ENCODE assay signal across 21 cellular contexts in genomic region chr6:130129781-130130246, GRCh38.
DNase-seq lines count a peak whose midpoint lies in the region; ATAC-seq and TF ChIP-seq lines count a peak whose summit lies in the region.
"Had no signal": no experiment of that assay in that cellular context is flagged by ENCODE, and none has a peak within 500 bp of the region (broad histone marks: within the 10 kb centered on the region; RNA-seq: fewer than 3 reads in every experiment).

No MANE protein-coding gene starts in this region.

- no peak overlapping the region for H3K4me3 Mint-ChIP-seq in CD4-positive, alpha-beta T cell
- no peak overlapping the region for H3K4me3 Mint-ChIP-seq in effector memory CD8-positive, alpha-beta T cell
- no peak overlapping the region for H3K4me3 Mint-ChIP-seq in naive thymus-derived CD8-positive, alpha-beta T cell
- no peak overlapping the region for H3K4me3 Mint-ChIP-seq in activated naive CD8-positive, alpha-beta T cell treated with anti-CD3 and anti-CD28 coated beads for 36 hours
- H3K4me3 Mint-ChIP-seq: activated naive CD8-positive, alpha-beta T cell treated with anti-CD3 and anti-CD28 coated beads, Interleukin-2, amount 10 ng/mL, durations not matched to agents 7 days and 5 days had no signal

- CTCF ChIA-PET in CD4-positive, alpha-beta T cell (lab: Charles Lee), result no interaction called here

- no peak for TF ChIP-seq CTCF in CD4-positive, alpha-beta T cell (IDR thresholded peaks at IDR 0.05)
- TF ChIP-seq CTCF in testis (IDR thresholded peaks at IDR 0.05), result no peak

- WGBS in testis, 2 donors, result 95 to 99% methylated on average over 4 of the region's 4 CpGs

- H3K4me1 ChIP-seq in testis, result peaks cover 3% of the 10 kb centered on the region
- H3K4me1 ChIP-seq: prostate gland, uterus had no signal

- intact Hi-C loops in CD4-positive, alpha-beta T cell (cut with DNase I, micrococcal nuclease), result loop anchor here in 1 of 2 experiments (10.0 kb wide), 1 partner anchor 95 kb away; no protein-coding TSS in a partner anchor
- intact Hi-C loops in testis (cut with DNase I; ENCODE audit: low total_unique reads), result no loop called here

- no peak for DNase-seq in CD4-positive, alpha-beta T cell
- DNase-seq in effector memory CD8-positive, alpha-beta T cell, result no peak
- no peak for DNase-seq in naive thymus-derived CD8-positive, alpha-beta T cell
- DNase-seq in HPDE6-E6E7 (ENCODE audit: extremely low spot score) (no peak), testis (no peak)
- no peak for DNase-seq in activated naive CD8-positive, alpha-beta T cell treated with anti-CD3 and anti-CD28 coated beads for 36 hours
- DNase-seq: activated naive CD8-positive, alpha-beta T cell treated with anti-CD3 and anti-CD28 coated beads, Interleukin-2, amount 10 ng/mL, durations not matched to agents 7 days and 5 days; central memory CD4-positive, alpha-beta T cell; DMS153; effector memory CD4-positive, alpha-beta T cell; kidney; mammary epithelial cell; MM.1S; NCI-H187 treated with DMSO at 0.1 percent for 48 hours; NK-92 treated with Interleukin-12 subunit alpha and Interleukin-12 subunit beta, amount 100 ng/mL, for 24 hours; stimulated activated CD4-positive, alpha-beta T cell treated with anti-CD3 and anti-CD28 coated beads, Interleukin-4, amount 100 ng/mL, for 4 hours; substantia nigra; uterus had no signal

- peaks cover 35% of the 10 kb centered on the region for H3K36me3 Mint-ChIP-seq in CD4-positive, alpha-beta T cell (ENCODE audit: low read depth)
- H3K36me3 Mint-ChIP-seq in effector memory CD8-positive, alpha-beta T cell (ENCODE audit: insufficient read depth), result peaks cover 26% of the 10 kb centered on the region
- H3K36me3 Mint-ChIP-seq in naive thymus-derived CD8-positive, alpha-beta T cell, result peaks cover 0 to 16% (median 13%) of the 10 kb centered on the region in 3 donors
- H3K36me3 Mint-ChIP-seq in activated naive CD8-positive, alpha-beta T cell treated with anti-CD3 and anti-CD28 coated beads for 36 hours, result peaks cover 33% of the 10 kb centered on the region

- no peaks in the 10 kb centered on the region for H3K27me3 Mint-ChIP-seq in CD4-positive, alpha-beta T cell
- no peaks in the 10 kb centered on the region for H3K27me3 Mint-ChIP-seq in effector memory CD8-positive, alpha-beta T cell
- no peaks in the 10 kb centered on the region for H3K27me3 Mint-ChIP-seq in naive thymus-derived CD8-positive, alpha-beta T cell
- no peaks in the 10 kb centered on the region for H3K27me3 Mint-ChIP-seq in activated naive CD8-positive, alpha-beta T cell treated with anti-CD3 and anti-CD28 coated beads for 36 hours
- H3K27me3 Mint-ChIP-seq: activated naive CD8-positive, alpha-beta T cell treated with anti-CD3 and anti-CD28 coated beads, Interleukin-2, amount 10 ng/mL, durations not matched to agents 7 days and 5 days had no signal

- no peak overlapping the region for H3K27ac ChIP-seq in CD4-positive, alpha-beta T cell (ENCODE audit: low read depth, low read length)
- no peak overlapping the region for H3K27ac ChIP-seq in testis
- H3K27ac ChIP-seq: hepatocyte, prostate gland, uterus had no signal

- TF ChIP-seq POLR2A in testis (IDR thresholded peaks at IDR 0.05), result no peak

- H3K4me1 Mint-ChIP-seq in CD4-positive, alpha-beta T cell (ENCODE audit: low read depth), result peaks cover 95% of the 10 kb centered on the region
- peaks cover 65 to 66% of the 10 kb centered on the region in 2 donors for H3K4me1 Mint-ChIP-seq in effector memory CD8-positive, alpha-beta T cell (ENCODE audit: low read depth in 2 of 2)
- H3K4me1 Mint-ChIP-seq in naive thymus-derived CD8-positive, alpha-beta T cell, result peaks cover 48 to 90% (median 82%) of the 10 kb centered on the region in 4 donors
- H3K4me1 Mint-ChIP-seq in activated naive CD8-positive, alpha-beta T cell treated with anti-CD3 and anti-CD28 coated beads for 36 hours, result peaks cover 71% of the 10 kb centered on the region

- no peak overlapping the region for H3K4me3 ChIP-seq in testis
- H3K4me3 ChIP-seq: hepatocyte, prostate gland, uterus had no signal

- H3K9me3 ChIP-seq in CD4-positive, alpha-beta T cell (ENCODE audit: control insufficient read depth, low read length), result no peaks in the 10 kb centered on the region
- no peaks in the 10 kb centered on the region for H3K9me3 ChIP-seq in testis
- H3K9me3 ChIP-seq: prostate gland, uterus had no signal

- POLR2A ChIA-PET in CD4-positive, alpha-beta T cell (lab: Charles Lee), result interaction anchor here (0.7 kb wide), 1 partner anchor 85 kb away, joined by 3 read pairs; no protein-coding TSS in a partner anchor
- POLR2A ChIA-PET in naive thymus-derived CD8-positive, alpha-beta T cell (lab: Charles Lee), result no interaction called here

- no peak for ATAC-seq in CD4-positive, alpha-beta T cell (ENCODE audit: poor library complexity)
- ATAC-seq in SK-N-SH treated with all-trans-retinoic acid at 6 μM for 48 hours, result peak; percentile 66
- ATAC-seq in effector memory CD8-positive, alpha-beta T cell (replicated peaks), result no peak
- ATAC-seq in naive thymus-derived CD8-positive, alpha-beta T cell, result no peak

- no peaks in the 10 kb centered on the region for H3K9me3 Mint-ChIP-seq in CD4-positive, alpha-beta T cell
- no peaks in the 10 kb centered on the region for H3K9me3 Mint-ChIP-seq in effector memory CD8-positive, alpha-beta T cell
- no peaks in the 10 kb centered on the region for H3K9me3 Mint-ChIP-seq in naive thymus-derived CD8-positive, alpha-beta T cell
- peaks cover 2% of the 10 kb centered on the region for H3K9me3 Mint-ChIP-seq in activated naive CD8-positive, alpha-beta T cell treated with anti-CD3 and anti-CD28 coated beads for 36 hours

- H3K36me3 ChIP-seq in testis (ENCODE audit: low read depth, missing control alignments), result no peaks in the 10 kb centered on the region
- H3K36me3 ChIP-seq: prostate gland, uterus had no signal

- H3K27ac Mint-ChIP-seq in CD4-positive, alpha-beta T cell, result peak overlapping the region; percentile 90
- H3K27ac Mint-ChIP-seq in effector memory CD8-positive, alpha-beta T cell, result peak overlapping the region; percentile 27 to 73
- H3K27ac Mint-ChIP-seq in naive thymus-derived CD8-positive, alpha-beta T cell, result peak overlapping the region; percentile 54 to 98 (median 86)
- H3K27ac Mint-ChIP-seq in activated naive CD8-positive, alpha-beta T cell treated with anti-CD3 and anti-CD28 coated beads for 36 hours, result no peak overlapping the region
- H3K27ac Mint-ChIP-seq: activated naive CD8-positive, alpha-beta T cell treated with anti-CD3 and anti-CD28 coated beads, Interleukin-2, amount 10 ng/mL, durations not matched to agents 7 days and 5 days had no signal

- H3K27me3 ChIP-seq in CD4-positive, alpha-beta T cell (ENCODE audit: control insufficient read depth, insufficient read depth, low read length), result no peaks in the 10 kb centered on the region
- H3K27me3 ChIP-seq in testis, result no peaks in the 10 kb centered on the region
- H3K27me3 ChIP-seq: hepatocyte, uterus had no signal

TF ChIP-seq in SK-N-SH treated with all-trans-retinoic acid at 6 μM for 48 hours, 23 proteins besides CTCF, POLR2A, EP300 and RAD21:
- no peak for TF ChIP-seq SNAI2 (CRISPR knock-in tag; IDR thresholded peaks at IDR 0.05)
- no peak for TF ChIP-seq PPARA (CRISPR knock-in tag; IDR thresholded peaks at IDR 0.05; ENCODE audit: borderline replicate concordance)
- TF ChIP-seq, protein P1, sequence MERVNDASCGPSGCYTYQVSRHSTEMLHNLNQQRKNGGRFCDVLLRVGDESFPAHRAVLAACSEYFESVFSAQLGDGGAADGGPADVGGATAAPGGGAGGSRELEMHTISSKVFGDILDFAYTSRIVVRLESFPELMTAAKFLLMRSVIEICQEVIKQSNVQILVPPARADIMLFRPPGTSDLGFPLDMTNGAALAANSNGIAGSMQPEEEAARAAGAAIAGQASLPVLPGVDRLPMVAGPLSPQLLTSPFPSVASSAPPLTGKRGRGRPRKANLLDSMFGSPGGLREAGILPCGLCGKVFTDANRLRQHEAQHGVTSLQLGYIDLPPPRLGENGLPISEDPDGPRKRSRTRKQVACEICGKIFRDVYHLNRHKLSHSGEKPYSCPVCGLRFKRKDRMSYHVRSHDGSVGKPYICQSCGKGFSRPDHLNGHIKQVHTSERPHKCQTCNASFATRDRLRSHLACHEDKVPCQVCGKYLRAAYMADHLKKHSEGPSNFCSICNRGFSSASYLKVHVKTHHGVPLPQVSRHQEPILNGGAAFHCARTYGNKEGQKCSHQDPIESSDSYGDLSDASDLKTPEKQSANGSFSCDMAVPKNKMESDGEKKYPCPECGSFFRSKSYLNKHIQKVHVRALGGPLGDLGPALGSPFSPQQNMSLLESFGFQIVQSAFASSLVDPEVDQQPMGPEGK (CRISPR knock-in tag; IDR thresholded peaks at IDR 0.05; ENCODE audit: borderline replicate concordance), result no peak
- TF ChIP-seq GLIS3 (CRISPR knock-in tag; IDR thresholded peaks at IDR 0.05), result no peak
- TF ChIP-seq ZNF8 (CRISPR knock-in tag; IDR thresholded peaks at IDR 0.05), result no peak
- TF ChIP-seq ESRRG (CRISPR knock-in tag; IDR thresholded peaks at IDR 0.05), result no peak
- no peak for TF ChIP-seq ZNF70 (CRISPR knock-in tag; IDR thresholded peaks at IDR 0.05)
- no peak for TF ChIP-seq ARNTL (CRISPR knock-in tag; IDR thresholded peaks at IDR 0.05; ENCODE audit: borderline replicate concordance, low read depth)
- no peak for TF ChIP-seq ZNF565 (CRISPR knock-in tag; conservative IDR thresholded peaks at IDR 0.05; ENCODE audit: low read depth)
- no peak for TF ChIP-seq CREB5 (CRISPR knock-in tag; IDR thresholded peaks at IDR 0.05; ENCODE audit: low read depth)
- no peak for TF ChIP-seq ISL1 (CRISPR knock-in tag; IDR thresholded peaks at IDR 0.05)
